Comparison of ENCODE assay signal across 23 cellular contexts in genomic region chr4:86398187-86398586, GRCh38. TPM values are rescaled to one million over a fixed set of nuclear protein-coding genes. Genes with fewer than 3 reads are reported as not detected.
A peak's percentile ranks its signal among the peaks of the same experiment; 100 is the strongest.
DNase-seq lines count a peak whose midpoint lies in the region; ATAC-seq and TF ChIP-seq lines count a peak whose summit lies in the region.
"Had no signal": no experiment of that assay in that cellular context is flagged by ENCODE, and none has a peak within 500 bp of the region (broad histone marks: within the 10 kb centered on the region; RNA-seq: fewer than 3 reads in every experiment).

No MANE protein-coding gene starts in this region.

- H3K4me3 ChIP-seq in neural progenitor cell (no peak overlapping the region), mucosa of descending colon (no peak overlapping the region)
- H3K4me3 ChIP-seq: ascending aorta, hepatocyte, Peyer's patch, SK-N-MC, vagina had no signal

- H3K27ac ChIP-seq in neural progenitor cell = no peak overlapping the region
- H3K27ac ChIP-seq: ascending aorta, hepatocyte, Peyer's patch, SK-N-MC, vagina had no signal

- no peaks in the 10 kb centered on the region for H3K4me1 ChIP-seq in neural progenitor cell
- H3K4me1 ChIP-seq in mucosa of descending colon (ENCODE audit: low read depth) = no peaks in the 10 kb centered on the region
- H3K4me1 ChIP-seq: ascending aorta, Peyer's patch had no signal

- H4K20me1 ChIP-seq in neural progenitor cell (ENCODE audit: low read depth) = no peaks in the 10 kb centered on the region

- H2AFZ ChIP-seq in neural progenitor cell (replicated peaks) = no peak overlapping the region
- H2AFZ ChIP-seq: hepatocyte had no signal

- no peak overlapping the region for H3K9ac ChIP-seq in neural progenitor cell

- H3K36me3 ChIP-seq in neural progenitor cell (no peaks in the 10 kb centered on the region), mucosa of descending colon (ENCODE audit: low read depth) (no peaks in the 10 kb centered on the region)
- H3K36me3 ChIP-seq: ascending aorta, Peyer's patch, vagina had no signal

- H3K27ac Mint-ChIP-seq in neural progenitor cell = no peak overlapping the region
- H3K27ac Mint-ChIP-seq: activated CD4-positive, alpha-beta T cell treated with anti-CD3 and anti-CD28 coated beads for 36 hours; CD4-positive, alpha-beta T cell; endodermal cell; memory B cell; natural killer cell had no signal

- H3K4me2 ChIP-seq in neural progenitor cell = no peak overlapping the region
- H3K4me2 ChIP-seq: hepatocyte had no signal

- peaks cover 3% of the 10 kb centered on the region for H3F3A ChIP-seq in neural progenitor cell (ENCODE audit: low read depth)

- peaks cover 2% of the 10 kb centered on the region for H3K9me3 Mint-ChIP-seq in neural progenitor cell
- H3K9me3 Mint-ChIP-seq: CD4-positive, alpha-beta T cell; endodermal cell; memory B cell had no signal

- ATAC-seq in GM18519 (IDR thresholded peaks at IDR 0.05; ENCODE audit: low FRiP score, unreplicated experiment) (peak; percentile 73), GM19463 (IDR thresholded peaks at IDR 0.05; ENCODE audit: unreplicated experiment) (peak; percentile 80), HG02870 (IDR thresholded peaks at IDR 0.05; ENCODE audit: unreplicated experiment) (peak; percentile 71), HG03520 (IDR thresholded peaks at IDR 0.05; ENCODE audit: unreplicated experiment) (peak; percentile 82), mucosa of descending colon (no peak)
- ATAC-seq: activated CD4-positive, alpha-beta T cell treated with anti-CD3 and anti-CD28 coated beads for 36 hours; natural killer cell had no signal

- H3K4me1 Mint-ChIP-seq in neural progenitor cell = peaks cover 6% of the 10 kb centered on the region
- H3K4me1 Mint-ChIP-seq: activated CD4-positive, alpha-beta T cell treated with anti-CD3 and anti-CD28 coated beads for 36 hours; natural killer cell had no signal

- H3K27me3 ChIP-seq in neural progenitor cell = no peaks in the 10 kb centered on the region
- H3K27me3 ChIP-seq: ascending aorta, hepatocyte, Peyer's patch, vagina had no signal

- no peak overlapping the region for H3K4me3 Mint-ChIP-seq in neural progenitor cell
- H3K4me3 Mint-ChIP-seq: activated CD4-positive, alpha-beta T cell treated with anti-CD3 and anti-CD28 coated beads for 36 hours; CD4-positive, alpha-beta T cell; endodermal cell; memory B cell; natural killer cell had no signal

- peaks cover 4% of the 10 kb centered on the region for H3K27me3 Mint-ChIP-seq in neural progenitor cell (ENCODE audit: insufficient read depth, low read depth)
- H3K27me3 Mint-ChIP-seq: activated CD4-positive, alpha-beta T cell treated with anti-CD3 and anti-CD28 coated beads for 36 hours; CD4-positive, alpha-beta T cell had no signal

- TF ChIP-seq CTCF in neural progenitor cell (IDR thresholded peaks at IDR 0.05) (no peak), mucosa of descending colon (IDR thresholded peaks at IDR 0.05) (no peak)

- no peak for DNase-seq in neural progenitor cell (ENCODE audit: low spot score)
- no peak for DNase-seq in NCI-H1048 (lab: John Stamatoyannopoulos, UW)
- DNase-seq in MV-4-11 (lab: John Stamatoyannopoulos, UW) = no peak
- DNase-seq in mucosa of descending colon = no peak
- DNase-seq: activated CD4-positive, alpha-beta T cell treated with anti-CD3 and anti-CD28 coated beads for 36 hours; CD4-positive, alpha-beta T cell; DMS53; endodermal cell; Kasumi-1; natural killer cell; NCI-H1436; Peyer's patch; substantia nigra; T1000 had no signal

- H3K9me3 ChIP-seq in neural progenitor cell (ENCODE audit: low read depth) (no peaks in the 10 kb centered on the region), mucosa of descending colon (no peaks in the 10 kb centered on the region)
- H3K9me3 ChIP-seq: ascending aorta, Peyer's patch, vagina had no signal

- H3K79me2 ChIP-seq in neural progenitor cell (ENCODE audit: low read depth) = no peaks in the 10 kb centered on the region
- H3K79me2 ChIP-seq: hepatocyte had no signal

- intact Hi-C loops in mucosa of descending colon (cut with DNase I, micrococcal nuclease) = no loop called here

- peaks cover 13% of the 10 kb centered on the region for H3K36me3 Mint-ChIP-seq in neural progenitor cell
- H3K36me3 Mint-ChIP-seq: memory B cell, natural killer cell had no signal

RNA-seq across cellular contexts. Expression of gene MAPK10, which starts 38.3 kb away (rescaled TPM):
- 357 and 383 TPM in 2 replicates for total RNA-seq in neural progenitor cell (ENCODE audit: low replicate concordance)
- 10 to 100 TPM in 1 of 3 donors, 1 to 10 TPM in 2; 4.2 to 19.2 (median 4.9) TPM for total RNA-seq in mucosa of descending colon

Comparison
In these comparisons a context has a peak if more than half of its experiments do, and no peak if none do; other contexts are left out.
1. RNA of gene MAPK10, which starts 38.3 kb away (total RNA-seq): 357 to 383 TPM in neural progenitor cell; 4.2 to 19.2 TPM in mucosa of descending colon; every median in the first group is over 10 times any median in the second.